In genomic region chr10:119269737-119270136, GRCh38 we compare ENCODE assay signal across 13 cellular contexts.
DNase-seq lines count a peak whose midpoint lies in the region; ATAC-seq, FAIRE-seq and TF ChIP-seq lines count a peak whose summit lies in the region.
"Had no signal": no experiment of that assay in that cellular context is flagged by ENCODE, and none has a peak within 500 bp of the region (broad histone marks: within the 10 kb centered on the region; RNA-seq: fewer than 3 reads in every experiment).

No MANE protein-coding gene starts in this region.

- no peak overlapping the region for H3K4me3 Mint-ChIP-seq in activated T-cell treated with anti-CD3 and anti-CD28 coated beads, Interleukin-2, amount 50 U/mL, for 24 hours

- H3K36me3 ChIP-seq in lung (ENCODE audit: control insufficient read depth in 2 of 2, insufficient read depth in 2 of 2, low read length in 2 of 2) (no peaks in the 10 kb centered on the region), thymus (ENCODE audit: control insufficient read depth, insufficient read depth) (no peaks in the 10 kb centered on the region)

- no peak for ATAC-seq in activated naive CD4-positive, alpha-beta T cell treated with anti-CD3 and anti-CD28 coated beads, Interleukin-2, amount 50 U/mL, for 72 hours
- ATAC-seq in lung (ENCODE audit: insufficient read depth, low FRiP score), result no peak
- ATAC-seq in HG02798 (IDR thresholded peaks at IDR 0.05; ENCODE audit: poor library complexity, unreplicated experiment), result no peak

- no peak for FAIRE-seq in GM12892 (lab: Jason Lieb, UNC)
- FAIRE-seq: astrocyte had no signal

- H3K27ac ChIP-seq in lung (ENCODE audit: low read depth in 1 of 2, low read length in 1 of 2) (peak overlapping the region; percentile 36 to 89), thymus (ENCODE audit: low read depth) (peak overlapping the region; percentile 71)

- H3K4me3 ChIP-seq in lung, result no peak overlapping the region
- no peak overlapping the region for H3K4me3 ChIP-seq in thymus (ENCODE audit: low read length)

- no peak for TF ChIP-seq CTCF in lung (IDR thresholded peaks at IDR 0.05; ENCODE audit: control extremely low read depth, extremely low read depth)

- H3K4me1 ChIP-seq in lung (ENCODE audit: control insufficient read depth in 2 of 2, insufficient read depth in 2 of 2, low read length in 2 of 2) (peaks cover 16 to 56% of the 10 kb centered on the region in 2 donors), thymus (ENCODE audit: control insufficient read depth, insufficient read depth, low read length) (peaks cover 38% of the 10 kb centered on the region)

- WGBS in lung, 2 donors, result 87 to 91% methylated on average over 3 of the region's 3 CpGs
- WGBS in thymus, result 96% methylated on average over 3 of the region's 3 CpGs

- DNase-seq in activated T-cell treated with anti-CD3 and anti-CD28 coated beads, Interleukin-2, amount 50 U/mL, for 24 hours, result no peak
- DNase-seq in activated T-cell treated with anti-CD3 and anti-CD28 coated beads, Interleukin-2, amount 50 U/mL, for 48 hours, result no peak
- DNase-seq in activated naive CD4-positive, alpha-beta T cell treated with anti-CD3 and anti-CD28 coated beads, Interleukin-2, amount 50 U/mL, for 72 hours (ENCODE audit: low spot score in 2 of 2), result no peak
- no peak for DNase-seq in lung (ENCODE audit: low spot score)
- DNase-seq in GM12892 (ENCODE audit: insufficient read length), result no peak
- no peak for DNase-seq in DMS53 (lab: John Stamatoyannopoulos, UW)
- DNase-seq: effector CD4-positive, alpha-beta T cell; head of caudate nucleus; NCI-H2081 treated with DMSO at 0.1 percent for 48 hours; trophoblast cell had no signal

- H3K9me3 ChIP-seq in lung (ENCODE audit: control insufficient read depth in 2 of 2, insufficient read depth in 1 of 2, low read length in 1 of 2) (no peaks in the 10 kb centered on the region), thymus (ENCODE audit: control insufficient read depth) (no peaks in the 10 kb centered on the region)

- H3K36me3 Mint-ChIP-seq in activated T-cell treated with anti-CD3 and anti-CD28 coated beads, Interleukin-2, amount 50 U/mL, for 24 hours (ENCODE audit: low read depth), result peaks cover 5% of the 10 kb centered on the region
- peaks cover 4 to 5% of the 10 kb centered on the region in 2 donors for H3K36me3 Mint-ChIP-seq in activated naive CD4-positive, alpha-beta T cell treated with anti-CD3 and anti-CD28 coated beads, Interleukin-2, amount 50 U/mL, for 72 hours

- H3K4me1 Mint-ChIP-seq in activated T-cell treated with anti-CD3 and anti-CD28 coated beads, Interleukin-2, amount 50 U/mL, for 24 hours (ENCODE audit: low read depth), result peaks cover 63% of the 10 kb centered on the region

- no peaks in the 10 kb centered on the region for H3K9me3 Mint-ChIP-seq in activated T-cell treated with anti-CD3 and anti-CD28 coated beads, Interleukin-2, amount 50 U/mL, for 24 hours
- peaks cover 0 to 4% of the 10 kb centered on the region in 2 donors for H3K9me3 Mint-ChIP-seq in activated naive CD4-positive, alpha-beta T cell treated with anti-CD3 and anti-CD28 coated beads, Interleukin-2, amount 50 U/mL, for 72 hours

- peak overlapping the region; percentile 93 for H3K27ac Mint-ChIP-seq in activated T-cell treated with anti-CD3 and anti-CD28 coated beads, Interleukin-2, amount 50 U/mL, for 24 hours
- H3K27ac Mint-ChIP-seq in activated naive CD4-positive, alpha-beta T cell treated with anti-CD3 and anti-CD28 coated beads, Interleukin-2, amount 50 U/mL, for 72 hours, result peak overlapping the region; percentile 85 to 96

- H3K27me3 ChIP-seq in lung (ENCODE audit: control insufficient read depth, insufficient read depth) (no peaks in the 10 kb centered on the region), thymus (ENCODE audit: control insufficient read depth, insufficient read depth) (no peaks in the 10 kb centered on the region)

- no peak for TF ChIP-seq POLR2A in GM12892 (IDR thresholded peaks at IDR 0.05; ENCODE audit: low read depth, low read length)

- H3K27me3 Mint-ChIP-seq in activated T-cell treated with anti-CD3 and anti-CD28 coated beads, Interleukin-2, amount 50 U/mL, for 24 hours, result no peaks in the 10 kb centered on the region
